Comparison of ENCODE assay signal across 8 cellular contexts in genomic region chr1:23979387-23980005, GRCh38. TPM values are rescaled to one million over a fixed set of nuclear protein-coding genes. Genes with fewer than 3 reads are reported as not detected.
DNase-seq lines count a peak whose midpoint lies in the region; ATAC-seq and TF ChIP-seq lines count a peak whose summit lies in the region.

No MANE protein-coding gene starts in this region.

- no peaks in the 10 kb centered on the region for H3K9me3 ChIP-seq in DND-41 (ENCODE audit: insufficient read depth, low read length, severe bottlenecking)

- H2AFZ ChIP-seq in DND-41 (ENCODE audit: low read depth, low read length): peak overlapping the region; percentile 67

- H3K4me1 ChIP-seq in DND-41 (ENCODE audit: insufficient read depth, low read length): peaks cover 59% of the 10 kb centered on the region

- H3K9me3 Mint-ChIP-seq in effector memory CD8-positive, alpha-beta T cell: no peaks in the 10 kb centered on the region
- peaks cover 3% of the 10 kb centered on the region for H3K9me3 Mint-ChIP-seq in neural crest cell

- ATAC-seq in DND-41 (ENCODE audit: insufficient read depth, low read depth): no peak
- no peak for ATAC-seq in effector memory CD8-positive, alpha-beta T cell (replicated peaks)
- ATAC-seq in GM19023 (IDR thresholded peaks at IDR 0.05; ENCODE audit: unreplicated experiment): no peak
- no peak for ATAC-seq in sciatic nerve
- ATAC-seq in HG02571 (IDR thresholded peaks at IDR 0.05; ENCODE audit: unreplicated experiment): no peak

- H3K27me3 ChIP-seq in DND-41 (ENCODE audit: insufficient read depth, low read length, poor library complexity): no peaks in the 10 kb centered on the region

- DNase-seq in DND-41 (no peak), NCI-H146 treated with DMSO at 0.1 percent for 48 hours (lab: John Stamatoyannopoulos, UW; ENCODE audit: unreplicated experiment) (peak; percentile 11), neural crest cell (ENCODE audit: low read depth, low spot score) (no peak), KG1 (lab: John Stamatoyannopoulos, UW) (no peak), sciatic nerve (ENCODE audit: low spot score) (no peak)
- no peak for DNase-seq in effector memory CD8-positive, alpha-beta T cell

- H3K79me2 ChIP-seq in DND-41 (ENCODE audit: insufficient read depth, low read length): peaks cover 59% of the 10 kb centered on the region

- peak overlapping the region; percentile 93 for H3K9ac ChIP-seq in DND-41 (ENCODE audit: low read depth, low read length)

- H3K4me2 ChIP-seq in DND-41 (ENCODE audit: insufficient read depth, low read length): peak overlapping the region; percentile 74

- H3K4me3 Mint-ChIP-seq in effector memory CD8-positive, alpha-beta T cell: peak overlapping the region; percentile 86 to 89
- H3K4me3 Mint-ChIP-seq in neural crest cell: peak overlapping the region; percentile 97

- peak overlapping the region; percentile 97 for H3K27ac ChIP-seq in DND-41 (ENCODE audit: low read length)

- H3K27me3 Mint-ChIP-seq in effector memory CD8-positive, alpha-beta T cell: no peaks in the 10 kb centered on the region
- peaks cover 4% of the 10 kb centered on the region for H3K27me3 Mint-ChIP-seq in neural crest cell (ENCODE audit: low read depth)

- H3K4me3 ChIP-seq in DND-41 (ENCODE audit: low read depth in 1 of 2, low read length in 2 of 2): peak overlapping the region; percentile 70 to 95

- H3K4me1 Mint-ChIP-seq in effector memory CD8-positive, alpha-beta T cell (ENCODE audit: low read depth in 2 of 2): peaks cover 35 to 49% of the 10 kb centered on the region in 2 donors
- peaks cover 60% of the 10 kb centered on the region for H3K4me1 Mint-ChIP-seq in neural crest cell

- peak overlapping the region; percentile 94 to 98 for H3K27ac Mint-ChIP-seq in effector memory CD8-positive, alpha-beta T cell
- H3K27ac Mint-ChIP-seq in neural crest cell (ENCODE audit: unreplicated experiment): peak overlapping the region; percentile 99

- peaks cover 49% of the 10 kb centered on the region for H3K36me3 ChIP-seq in DND-41 (ENCODE audit: insufficient read depth, low read length)

- intact Hi-C loops in sciatic nerve (cut with DNase I): no loop called here

- H3K36me3 Mint-ChIP-seq in effector memory CD8-positive, alpha-beta T cell (ENCODE audit: insufficient read depth): peaks cover 40% of the 10 kb centered on the region
- peaks cover 29% of the 10 kb centered on the region for H3K36me3 Mint-ChIP-seq in neural crest cell (ENCODE audit: low read depth)

- peaks cover 48% of the 10 kb centered on the region for H4K20me1 ChIP-seq in DND-41 (ENCODE audit: insufficient read depth, low read length)

- TF ChIP-seq CTCF in DND-41 (IDR thresholded peaks at IDR 0.05; ENCODE audit: borderline replicate concordance, extremely low read depth, low read length, poor library complexity, severe bottlenecking) (no peak), neural crest cell (conservative IDR thresholded peaks at IDR 0.05) (no peak)

RNA-seq across cellular contexts. Expression of gene SRSF10, which starts 0.6 kb away (rescaled TPM):
- total RNA-seq in neural crest cell: 219 and 228 TPM in 2 replicates
- 92.1 TPM for total RNA-seq in sciatic nerve

RNA-seq across cellular contexts. Expression of gene PNRC2, which starts 19.9 kb away (rescaled TPM):
- total RNA-seq in neural crest cell: 178 and 189 TPM in 2 replicates
- 84.2 TPM for total RNA-seq in sciatic nerve
